ENCODE assay signal across 1 cellular context in genomic region chr11:45844822-45845573, GRCh38.
TF ChIP-seq lines count a peak whose summit lies in the region.

No MANE protein-coding gene starts in this region.

TF ChIP-seq in GM23338, 12 proteins besides CTCF, POLR2A, EP300 and RAD21:
- no peak for TF ChIP-seq ZNF462 (CRISPR knock-in tag; IDR thresholded peaks at IDR 0.05)
- TF ChIP-seq ETS1 (IDR thresholded peaks at IDR 0.05), result no peak
- TF ChIP-seq ZNF114 (CRISPR knock-in tag; IDR thresholded peaks at IDR 0.05), result no peak
- no peak for TF ChIP-seq CREB1 (CRISPR knock-in tag; IDR thresholded peaks at IDR 0.05; ENCODE audit: low read depth)
- no peak for TF ChIP-seq POLR2AphosphoS5 (IDR thresholded peaks at IDR 0.05; ENCODE audit: low read depth)
- TF ChIP-seq JUNB (IDR thresholded peaks at IDR 0.05; ENCODE audit: unreplicated experiment), result no peak
- TF ChIP-seq ZNF331 (CRISPR knock-in tag; IDR thresholded peaks at IDR 0.05; ENCODE audit: low read depth), result no peak
- no peak for TF ChIP-seq NANOG (IDR thresholded peaks at IDR 0.05; ENCODE audit: borderline replicate concordance)
